ENCODE assay signal across 13 cellular contexts in genomic region chr19:18658366-18658855, GRCh38. TPM values are rescaled to one million over a fixed set of nuclear protein-coding genes. Genes with fewer than 3 reads are reported as not detected.
DNase-seq lines count a peak whose midpoint lies in the region; ATAC-seq and TF ChIP-seq lines count a peak whose summit lies in the region.
"Had no signal": no experiment of that assay in that cellular context is flagged by ENCODE, and none has a peak within 500 bp of the region (broad histone marks: within the 10 kb centered on the region; RNA-seq: fewer than 3 reads in every experiment).

No MANE protein-coding gene starts in this region.

- no peak overlapping the region for H3K4me3 ChIP-seq in NT2/D1 (ENCODE audit: insufficient read length, low read depth)
- no peak overlapping the region for H3K4me3 ChIP-seq in thoracic aorta

- H3K4me1 ChIP-seq in NT2/D1 (ENCODE audit: insufficient read depth, insufficient read length) (peaks cover 25% of the 10 kb centered on the region), thoracic aorta (ENCODE audit: control insufficient read depth in 1 of 2, low read depth in 2 of 2) (peaks cover 31 to 66% of the 10 kb centered on the region in 2 donors)

- DNase-seq in NT2/D1 (ENCODE audit: low read depth, low spot score): no peak
- no peak for DNase-seq in central memory CD8-positive, alpha-beta T cell (ENCODE audit: low spot score in 2 of 2)
- DNase-seq in naive B cell: no peak
- DNase-seq in thoracic aorta (ENCODE audit: low spot score): no peak
- DNase-seq in NCI-H82 (lab: John Stamatoyannopoulos, UW): no peak
- DNase-seq: activated CD4-positive, alpha-beta memory T cell treated with anti-CD3 and anti-CD28 coated beads, Interleukin-2, amount 10 ng/mL, durations not matched to agents 7 days and 5 days; activated naive CD4-positive, alpha-beta T cell; stimulated activated CD4-positive, alpha-beta T cell treated with anti-CD3 and anti-CD28 coated beads, Interleukin-4, amount 100 ng/mL, for 4 hours had no signal

- TF ChIP-seq CTCF in thoracic aorta (IDR thresholded peaks at IDR 0.05): no peak

- peak overlapping the region; percentile 75 for H3K27ac Mint-ChIP-seq in central memory CD8-positive, alpha-beta T cell (ENCODE audit: low read depth)
- peak overlapping the region in 5 of 6 donors; percentile 8 to 87 (median 74) for H3K27ac Mint-ChIP-seq in naive B cell
- H3K27ac Mint-ChIP-seq: activated CD4-positive, alpha-beta memory T cell treated with anti-CD3 and anti-CD28 coated beads, Interleukin-2, amount 10 ng/mL, durations not matched to agents 7 days and 5 days; stimulated activated naive CD8-positive, alpha-beta T cell treated with anti-CD3 and anti-CD28 coated beads, Interleukin-15, Interleukin-2, amounts not matched to agents 100 ng/mL and 50 ng/mL, for 24 hours had no signal

- H3K36me3 Mint-ChIP-seq in central memory CD8-positive, alpha-beta T cell (ENCODE audit: insufficient read depth): peaks cover 5% of the 10 kb centered on the region
- H3K36me3 Mint-ChIP-seq in naive B cell: peaks cover 0 to 18% of the 10 kb centered on the region in 2 donors

- no peaks in the 10 kb centered on the region for H3K9me3 Mint-ChIP-seq in central memory CD8-positive, alpha-beta T cell
- H3K9me3 Mint-ChIP-seq in naive B cell: peaks cover 0 to 10% (median 0%) of the 10 kb centered on the region in 7 donors
- H3K9me3 Mint-ChIP-seq: activated CD4-positive, alpha-beta memory T cell treated with anti-CD3 and anti-CD28 coated beads, Interleukin-2, amount 10 ng/mL, durations not matched to agents 7 days and 5 days; stimulated activated naive CD8-positive, alpha-beta T cell treated with anti-CD3 and anti-CD28 coated beads, Interleukin-15, Interleukin-2, amounts not matched to agents 100 ng/mL and 50 ng/mL, for 24 hours had no signal

- no peak for ATAC-seq in central memory CD8-positive, alpha-beta T cell (replicated peaks; ENCODE audit: extremely low read depth, poor library complexity, severe bottlenecking)
- no peak for ATAC-seq in naive B cell (ENCODE audit: low read depth in 2 of 2)
- no peak for ATAC-seq in thoracic aorta (ENCODE audit: insufficient number of reproducible peaks, low FRiP score, low read depth)
- ATAC-seq in GM21619 (IDR thresholded peaks at IDR 0.05; ENCODE audit: unreplicated experiment): no peak
- no peak for ATAC-seq in GM21737 (IDR thresholded peaks at IDR 0.05; ENCODE audit: unreplicated experiment)

- peak overlapping the region; percentile 9 for H3K9ac ChIP-seq in NT2/D1 (ENCODE audit: insufficient read length, low read depth)

- no peak overlapping the region for H3K4me3 Mint-ChIP-seq in central memory CD8-positive, alpha-beta T cell
- peak overlapping the region in 4 of 8 donors; percentile 5 to 84 (median 29) for H3K4me3 Mint-ChIP-seq in naive B cell
- H3K4me3 Mint-ChIP-seq: activated CD4-positive, alpha-beta memory T cell treated with anti-CD3 and anti-CD28 coated beads, Interleukin-2, amount 10 ng/mL, durations not matched to agents 7 days and 5 days; stimulated activated naive CD8-positive, alpha-beta T cell treated with anti-CD3 and anti-CD28 coated beads, Interleukin-15, Interleukin-2, amounts not matched to agents 100 ng/mL and 50 ng/mL, for 24 hours had no signal

- H3K27ac ChIP-seq in thoracic aorta: peak overlapping the region; percentile 87 to 92

- H3K36me3 ChIP-seq in NT2/D1 (ENCODE audit: insufficient read depth, insufficient read length, low read length) (no peaks in the 10 kb centered on the region), thoracic aorta (no peaks in the 10 kb centered on the region)

- H3K9me3 ChIP-seq in NT2/D1 (ENCODE audit: insufficient read depth, low read length): no peaks in the 10 kb centered on the region
- H3K9me3 ChIP-seq in thoracic aorta: no peaks in the 10 kb centered on the region

- peaks cover 32% of the 10 kb centered on the region for H3K4me1 Mint-ChIP-seq in central memory CD8-positive, alpha-beta T cell
- peaks cover 35 to 41% (median 35%) of the 10 kb centered on the region in 3 donors for H3K4me1 Mint-ChIP-seq in naive B cell

- H3K27me3 ChIP-seq in NT2/D1 (ENCODE audit: insufficient read depth, insufficient read length) (no peaks in the 10 kb centered on the region), thoracic aorta (replicated peaks; ENCODE audit: insufficient read depth) (no peaks in the 10 kb centered on the region)

- no peaks in the 10 kb centered on the region for H3K27me3 Mint-ChIP-seq in central memory CD8-positive, alpha-beta T cell
- peaks cover 0 to 4% (median 0%) of the 10 kb centered on the region in 3 donors for H3K27me3 Mint-ChIP-seq in naive B cell
- H3K27me3 Mint-ChIP-seq: activated CD4-positive, alpha-beta memory T cell treated with anti-CD3 and anti-CD28 coated beads, Interleukin-2, amount 10 ng/mL, durations not matched to agents 7 days and 5 days; stimulated activated naive CD8-positive, alpha-beta T cell treated with anti-CD3 and anti-CD28 coated beads, Interleukin-15, Interleukin-2, amounts not matched to agents 100 ng/mL and 50 ng/mL, for 24 hours had no signal

RNA-seq across cellular contexts. Expression of gene KLHL26, which starts 21.6 kb away (rescaled TPM):
- 1 to 10 TPM in 5 of 6 donors, not detected in 1; 2.0 to 3.7 (median 3.6) TPM for polyA plus RNA-seq in naive B cell (ENCODE audit: low read depth in 6 of 6)
- total RNA-seq in thoracic aorta: 10 to 100 TPM; 11.2 to 24.5 TPM

RNA-seq across cellular contexts. Expression of gene CRTC1, which starts 25.1 kb away (rescaled TPM):
- polyA plus RNA-seq in naive B cell (ENCODE audit: low read depth in 6 of 6): 1 to 10 TPM in 5 of 6 donors, not detected in 1; 1.4 to 2.4 (median 1.4) TPM
- 10 to 100 TPM in 1 of 2 donors, 1 to 10 TPM in 1; 8.7 to 11.2 TPM for total RNA-seq in thoracic aorta

RNA-seq across cellular contexts. Expression of gene TMEM59L, which starts 45.7 kb away (rescaled TPM):
- polyA plus RNA-seq in naive B cell (ENCODE audit: low read depth in 6 of 6): not detected
- total RNA-seq in thoracic aorta: 1 to 10 TPM; 3.2 to 6.5 TPM
- total RNA-seq: HT-29 had no signal

RNA-seq across cellular contexts. Expression of gene CRLF1, which starts 51.8 kb away (rescaled TPM):
- 1 to 10 TPM in 2 of 6 donors, under 1 TPM in 2, not detected in 2; 0.44 to 7.0 (median 0.97) TPM for polyA plus RNA-seq in naive B cell (ENCODE audit: low read depth in 6 of 6)
- total RNA-seq in thoracic aorta: 1,000 to 10,000 TPM in 1 of 2 donors, 10 to 100 TPM in 1; 85.9 to 1,063 TPM
- total RNA-seq: activated CD4-positive, alpha-beta memory T cell treated with anti-CD3 and anti-CD28 coated beads, Interleukin-2, amount 10 ng/mL, durations not matched to agents 7 days and 5 days; glomerular endothelial cell; HT-29 had no signal
